29 cellular contexts compared by ENCODE assay signal in the genomic region with DNA sequence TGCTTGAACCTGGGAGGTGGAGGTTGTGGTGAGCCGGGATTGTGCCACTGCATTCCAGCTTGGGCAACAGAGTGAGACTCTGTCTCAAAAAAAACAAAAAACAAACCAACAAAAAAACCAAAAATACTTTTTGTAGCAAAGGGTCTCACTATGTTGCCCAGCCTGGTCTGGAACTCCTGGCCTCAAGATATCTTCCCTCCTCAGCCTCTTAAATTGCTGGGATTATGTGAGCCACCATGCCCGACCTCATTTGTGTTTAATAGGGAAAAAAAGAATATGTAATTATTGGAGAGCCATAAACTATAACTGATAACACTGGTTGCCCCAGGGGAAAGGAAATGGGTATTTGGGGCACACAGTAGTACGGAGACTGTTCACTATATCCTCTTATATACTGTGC.
"Had no signal": no experiment of that assay in that cellular context is flagged by ENCODE, and none has a peak within 500 bp of the region (broad histone marks: within the 10 kb centered on the region; RNA-seq: fewer than 3 reads in every experiment).

No MANE protein-coding gene starts in this region.

- H3K4me3 ChIP-seq: coronary artery, esophagus squamous epithelium, lung, mucosa of descending colon, prostate gland, right atrium auricular region, sigmoid colon, suprapubic skin, transverse colon, upper lobe of right lung, vagina had no signal

- H3K4me3 Mint-ChIP-seq: effector memory CD8-positive, alpha-beta T cell; immature natural killer cell; mesothelial cell of epicardium; naive thymus-derived CD8-positive, alpha-beta T cell; nephron progenitor cell; stimulated activated effector memory CD8-positive, alpha-beta T cell treated with anti-CD3 and anti-CD28 coated beads, Interleukin-12 subunit alpha, Interleukin-12 subunit beta, amount 100 ng/mL, for 72 hours; stimulated activated naive CD8-positive, alpha-beta T cell treated with anti-CD3 and anti-CD28 coated beads, Interleukin-15, Interleukin-2, amounts not matched to agents 100 ng/mL and 50 ng/mL, for 24 hours had no signal

- DNase-seq: dermis blood vessel endothelial cell; effector memory CD8-positive, alpha-beta T cell; erythroblast; esophagus squamous epithelium; hypothalamus; immature natural killer cell; left ventricle myocardium superior; mesenchymal stem cell; mucosa of descending colon; naive thymus-derived CD8-positive, alpha-beta T cell; nephron progenitor cell; nucleus accumbens; sigmoid colon; stimulated activated CD4-positive, alpha-beta T cell treated with anti-CD3 and anti-CD28 coated beads, Interleukin-2, amount 100 ng/mL, for 24 hours; stimulated activated CD4-positive, alpha-beta T cell treated with anti-CD3 and anti-CD28 coated beads, Interleukin-4, amount 100 ng/mL, for 24 hours; transverse colon; upper lobe of right lung had no signal

- ATAC-seq: effector memory CD8-positive, alpha-beta T cell; left ventricle myocardium superior; mucosa of descending colon; naive thymus-derived CD8-positive, alpha-beta T cell; stimulated activated effector memory CD8-positive, alpha-beta T cell treated with anti-CD3 and anti-CD28 coated beads, Interleukin-12 subunit alpha, Interleukin-12 subunit beta, amount 100 ng/mL, for 72 hours; upper lobe of right lung had no signal

- H3K27ac ChIP-seq: coronary artery, esophagus squamous epithelium, prostate gland, right atrium auricular region, sigmoid colon, suprapubic skin, transverse colon, upper lobe of right lung, vagina had no signal

- H3K36me3 ChIP-seq: prostate gland, right atrium auricular region, sigmoid colon, suprapubic skin, transverse colon, upper lobe of right lung had no signal

- H3K27me3 Mint-ChIP-seq: effector memory CD8-positive, alpha-beta T cell; naive thymus-derived CD8-positive, alpha-beta T cell; stimulated activated naive CD8-positive, alpha-beta T cell treated with anti-CD3 and anti-CD28 coated beads, Interleukin-15, Interleukin-2, amounts not matched to agents 100 ng/mL and 50 ng/mL, for 24 hours had no signal

- H3K9me3 Mint-ChIP-seq: effector memory CD8-positive, alpha-beta T cell; immature natural killer cell; mesothelial cell of epicardium; naive thymus-derived CD8-positive, alpha-beta T cell; nephron progenitor cell; stimulated activated effector memory CD8-positive, alpha-beta T cell treated with anti-CD3 and anti-CD28 coated beads, Interleukin-12 subunit alpha, Interleukin-12 subunit beta, amount 100 ng/mL, for 72 hours; stimulated activated naive CD8-positive, alpha-beta T cell treated with anti-CD3 and anti-CD28 coated beads, Interleukin-15, Interleukin-2, amounts not matched to agents 100 ng/mL and 50 ng/mL, for 24 hours had no signal

- H3K9me3 ChIP-seq: esophagus squamous epithelium, mucosa of descending colon, prostate gland, right atrium auricular region, sigmoid colon, suprapubic skin, transverse colon, upper lobe of right lung, vagina had no signal

- H3K27me3 ChIP-seq: esophagus squamous epithelium, right atrium auricular region, sigmoid colon, suprapubic skin, transverse colon, upper lobe of right lung, vagina had no signal

- FAIRE-seq: endometrium, frontal cortex, keratinocyte had no signal

- H3K4me1 Mint-ChIP-seq: nephron progenitor cell had no signal

- H3K4me1 ChIP-seq: prostate gland had no signal

- H3K27ac Mint-ChIP-seq: effector memory CD8-positive, alpha-beta T cell; immature natural killer cell; mesothelial cell of epicardium; nephron progenitor cell; stimulated activated effector memory CD8-positive, alpha-beta T cell treated with anti-CD3 and anti-CD28 coated beads, Interleukin-12 subunit alpha, Interleukin-12 subunit beta, amount 100 ng/mL, for 72 hours; stimulated activated naive CD8-positive, alpha-beta T cell treated with anti-CD3 and anti-CD28 coated beads, Interleukin-15, Interleukin-2, amounts not matched to agents 100 ng/mL and 50 ng/mL, for 24 hours had no signal
